ENCODE assay signal across 9 cellular contexts in genomic region chr22:23895599-23896144, GRCh38. TPM values are rescaled to one million over a fixed set of nuclear protein-coding genes. Genes with fewer than 3 reads are reported as not detected.
DNase-seq lines count a peak whose midpoint lies in the region; ATAC-seq and TF ChIP-seq lines count a peak whose summit lies in the region.
"Had no signal": no experiment of that assay in that cellular context is flagged by ENCODE, and none has a peak within 500 bp of the region (broad histone marks: within the 10 kb centered on the region; RNA-seq: fewer than 3 reads in every experiment).

No MANE protein-coding gene starts in this region.

- no peak for TF ChIP-seq POLR2A in breast epithelium (IDR thresholded peaks at IDR 0.05)
- TF ChIP-seq POLR2A in vagina (IDR thresholded peaks at IDR 0.05) = no peak

- H3K27me3 ChIP-seq in left ventricle myocardium inferior (ENCODE audit: low read depth) = no peaks in the 10 kb centered on the region
- H3K27me3 ChIP-seq in breast epithelium = no peaks in the 10 kb centered on the region
- H3K27me3 ChIP-seq in vagina = no peaks in the 10 kb centered on the region

- ATAC-seq in Right ventricle myocardium superior (ENCODE audit: poor library complexity) (no peak), HG03108 (IDR thresholded peaks at IDR 0.05; ENCODE audit: unreplicated experiment) (no peak), GM18868 (IDR thresholded peaks at IDR 0.05; ENCODE audit: unreplicated experiment) (no peak)

- peaks cover 5% of the 10 kb centered on the region for H3K9me3 Mint-ChIP-seq in mesothelial cell of epicardium

- H3K9me3 ChIP-seq in left ventricle myocardium inferior (replicated peaks) (no peaks in the 10 kb centered on the region), breast epithelium (no peaks in the 10 kb centered on the region), vagina (no peaks in the 10 kb centered on the region)

- DNase-seq in left ventricle myocardium inferior = no peak
- DNase-seq in Right ventricle myocardium superior = no peak
- DNase-seq in breast epithelium (ENCODE audit: low spot score in 2 of 2) = no peak
- DNase-seq in mesothelial cell of epicardium (ENCODE audit: low spot score in 2 of 2, unreplicated experiment in 2 of 2) = no peak
- DNase-seq in vagina (ENCODE audit: extremely low spot score in 2 of 2) = no peak
- no peak for DNase-seq in C1 segment of cervical spinal cord (lab: John Stamatoyannopoulos, UW)
- DNase-seq: GDM1 had no signal

- H3K4me3 Mint-ChIP-seq in mesothelial cell of epicardium = peak overlapping the region; percentile 94

- TF ChIP-seq CTCF in left ventricle myocardium inferior (IDR thresholded peaks at IDR 0.05; ENCODE audit: borderline replicate concordance) (no peak), breast epithelium (IDR thresholded peaks at IDR 0.05) (no peak), mesothelial cell of epicardium (IDR thresholded peaks at IDR 0.05; ENCODE audit: unreplicated experiment) (no peak), vagina (IDR thresholded peaks at IDR 0.05) (no peak)

- H3K4me1 ChIP-seq in left ventricle myocardium inferior = peaks cover 40% of the 10 kb centered on the region
- no peaks in the 10 kb centered on the region for H3K4me1 ChIP-seq in breast epithelium
- H3K4me1 ChIP-seq in vagina = peaks cover 31% of the 10 kb centered on the region

- H3K36me3 ChIP-seq in left ventricle myocardium inferior = peaks cover 20% of the 10 kb centered on the region
- H3K36me3 ChIP-seq in breast epithelium = no peaks in the 10 kb centered on the region
- H3K36me3 ChIP-seq in vagina = peaks cover 0 to 21% of the 10 kb centered on the region in 2 donors

- H3K27me3 Mint-ChIP-seq in mesothelial cell of epicardium (ENCODE audit: low read depth) = no peaks in the 10 kb centered on the region

- intact Hi-C loops in left ventricle myocardium inferior (cut with micrococcal nuclease) = no loop called here
- intact Hi-C loops in Right ventricle myocardium superior (cut with DNase I) = no loop called here
- intact Hi-C loops in breast epithelium (cut with DNase I; ENCODE audit: low total_unique reads) = no loop called here
- intact Hi-C loops in vagina (cut with DNase I) = no loop called here

- peak overlapping the region; percentile 95 for H3K27ac Mint-ChIP-seq in mesothelial cell of epicardium

- H3K27ac ChIP-seq in left ventricle myocardium inferior (replicated peaks) = peak overlapping the region; percentile 93
- H3K27ac ChIP-seq in breast epithelium = peak overlapping the region; percentile 98 to 99
- H3K27ac ChIP-seq in vagina = peak overlapping the region; percentile 95

- peaks cover 14% of the 10 kb centered on the region for H3K36me3 Mint-ChIP-seq in mesothelial cell of epicardium

- peaks cover 40% of the 10 kb centered on the region for H3K4me1 Mint-ChIP-seq in mesothelial cell of epicardium

- H3K4me3 ChIP-seq in left ventricle myocardium inferior (peak overlapping the region; percentile 80), breast epithelium (peak overlapping the region; percentile 75 to 88 (median 86)), vagina (peak overlapping the region; percentile 86 to 92)

RNA-seq across cellular contexts. Expression of gene MIF, which starts 1.5 kb away (rescaled TPM):
- 242 TPM for total RNA-seq in left ventricle myocardium inferior
- 227 TPM for total RNA-seq in Right ventricle myocardium superior
- total RNA-seq in breast epithelium = 100 to 1,000 TPM; 191 to 466 (median 261) TPM
- 916 to 949 TPM (median 925 TPM) in 3 replicates for total RNA-seq in mesothelial cell of epicardium
- total RNA-seq in vagina = 638 TPM

RNA-seq across cellular contexts. Expression of gene SLC2A11, which starts 38.0 kb away (rescaled TPM):
- total RNA-seq in left ventricle myocardium inferior = 22.0 TPM
- 19.8 TPM for total RNA-seq in Right ventricle myocardium superior
- 10 to 100 TPM; 10.2 to 17.0 (median 13.1) TPM for total RNA-seq in breast epithelium
- 98.7 to 112 TPM (median 99.0 TPM) in 3 replicates for total RNA-seq in mesothelial cell of epicardium
- total RNA-seq in vagina = 4.9 TPM

RNA-seq across cellular contexts. Expression of gene DERL3, which starts 56.9 kb away (rescaled TPM):
- 2.0 TPM for total RNA-seq in left ventricle myocardium inferior
- total RNA-seq in Right ventricle myocardium superior = 2.8 TPM
- 1 to 10 TPM in 2 of 3 donors, under 1 TPM in 1; 0.48 to 6.6 (median 2.8) TPM for total RNA-seq in breast epithelium
- 23.5 to 25.8 TPM (median 24.8 TPM) in 3 replicates for total RNA-seq in mesothelial cell of epicardium
- total RNA-seq in vagina = 0.25 TPM
